In the genomic region with DNA sequence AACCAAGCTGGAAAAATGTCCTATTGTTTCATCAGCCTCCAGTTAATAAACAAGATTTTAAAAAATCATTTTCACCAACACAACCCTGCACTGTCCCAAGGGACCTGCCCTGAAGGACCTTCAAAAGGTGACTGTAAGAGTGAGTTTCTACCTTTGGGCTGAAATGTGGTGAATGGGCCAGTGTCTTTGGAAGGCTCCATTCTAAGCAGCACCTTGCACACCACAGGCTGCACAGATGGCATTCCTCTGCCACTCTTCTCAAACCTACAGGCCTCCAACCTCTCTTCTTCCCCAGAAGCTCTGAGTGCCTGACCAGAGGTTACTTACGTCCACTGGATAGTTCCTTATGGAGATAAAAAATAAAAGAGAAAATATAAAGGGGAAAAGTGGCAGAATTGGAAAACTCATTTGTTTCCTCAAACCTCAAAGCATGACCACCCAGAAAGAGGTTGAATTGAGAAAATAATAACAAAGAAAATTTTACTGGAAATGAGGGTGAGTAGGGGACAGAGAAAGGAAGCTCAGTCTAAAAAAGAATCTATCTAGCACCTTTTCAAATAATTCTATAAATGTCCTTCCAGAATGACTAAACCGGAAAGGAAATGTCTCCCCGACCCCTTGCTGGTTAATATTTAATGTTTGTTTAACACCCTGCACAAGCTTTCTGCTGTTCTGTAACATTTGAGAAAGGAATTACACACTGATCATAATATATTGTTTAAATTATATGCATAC, we compare ENCODE assay signal across 15 cellular contexts.
DNase-seq lines count a peak whose midpoint lies in the region; ATAC-seq and TF ChIP-seq lines count a peak whose summit lies in the region.
"Had no signal": no experiment of that assay in that cellular context is flagged by ENCODE, and none has a peak within 500 bp of the region (broad histone marks: within the 10 kb centered on the region; RNA-seq: fewer than 3 reads in every experiment).

No MANE protein-coding gene starts in this region.

- CTCF ChIA-PET in Calu3 (lab: Charles Lee), result interaction anchor here (0.5 to 0.6 kb wide), 2 partner anchors 224 to 1144 kb away, joined by 3 read pairs; no protein-coding TSS in a partner anchor
- CTCF ChIA-PET in activated CD4-positive, alpha-beta memory T cell treated with anti-CD3 and anti-CD28 coated beads, Interleukin-2, amount 10 ng/mL, durations not matched to agents 7 days and 5 days (lab: Charles Lee), result interaction anchor here (0.6 kb wide), 1 partner anchor 118 kb away, joined by 3 read pairs; no protein-coding TSS in a partner anchor

- H3K4me3 Mint-ChIP-seq in Calu3 (ENCODE audit: low read depth, unreplicated experiment), result no peak overlapping the region
- no peak overlapping the region for H3K4me3 Mint-ChIP-seq in effector memory CD8-positive, alpha-beta T cell
- no peak overlapping the region for H3K4me3 Mint-ChIP-seq in activated CD4-positive, alpha-beta memory T cell treated with anti-CD3 and anti-CD28 coated beads, Interleukin-2, amount 10 ng/mL, durations not matched to agents 7 days and 5 days
- H3K4me3 Mint-ChIP-seq: activated CD8-positive, alpha-beta T cell treated with anti-CD3 and anti-CD28 coated beads, Interleukin-2, amount 10 ng/mL, durations not matched to agents 7 days and 5 days; central memory CD8-positive, alpha-beta T cell; T-helper 17 cell had no signal

- H3K36me3 Mint-ChIP-seq in Calu3 (ENCODE audit: insufficient read depth, unreplicated experiment), result peaks cover 5% of the 10 kb centered on the region
- H3K36me3 Mint-ChIP-seq in effector memory CD8-positive, alpha-beta T cell (ENCODE audit: insufficient read depth), result no peaks in the 10 kb centered on the region
- H3K36me3 Mint-ChIP-seq in activated CD4-positive, alpha-beta memory T cell treated with anti-CD3 and anti-CD28 coated beads, Interleukin-2, amount 10 ng/mL, durations not matched to agents 7 days and 5 days (ENCODE audit: low read depth), result no peaks in the 10 kb centered on the region

- peak; percentile 83 for ATAC-seq in HG02759 (IDR thresholded peaks at IDR 0.05; ENCODE audit: unreplicated experiment)
- peak; percentile 75 for ATAC-seq in HG03460 (IDR thresholded peaks at IDR 0.05; ENCODE audit: unreplicated experiment)
- ATAC-seq in effector memory CD8-positive, alpha-beta T cell (replicated peaks), result no peak
- ATAC-seq: activated CD8-positive, alpha-beta T cell treated with anti-CD3 and anti-CD28 coated beads, Interleukin-2, amount 10 ng/mL, durations not matched to agents 7 days and 5 days; T-helper 17 cell had no signal

- POLR2A ChIA-PET in activated CD4-positive, alpha-beta memory T cell treated with anti-CD3 and anti-CD28 coated beads, Interleukin-2, amount 10 ng/mL, durations not matched to agents 7 days and 5 days (lab: Charles Lee), result no interaction called here

- TF ChIP-seq CTCF in Calu3 (IDR thresholded peaks at IDR 0.05; ENCODE audit: unreplicated experiment), result no peak

- BruUV-seq in Calu3 (replicated peaks; lab: Mats Ljungman, UMichigan), result no TSS peak

- no peak for DNase-seq in Calu3
- DNase-seq in GM19238 (ENCODE audit: insufficient read length, low spot score), result peak; percentile 8
- DNase-seq in activated gamma-delta T cell (lab: John Stamatoyannopoulos, UW), result no peak
- no peak for DNase-seq in effector memory CD8-positive, alpha-beta T cell
- DNase-seq in D341Med (ENCODE audit: low spot score), result no peak
- no peak for DNase-seq in activated CD4-positive, alpha-beta memory T cell treated with anti-CD3 and anti-CD28 coated beads, Interleukin-2, amount 10 ng/mL, durations not matched to agents 7 days and 5 days
- DNase-seq: activated CD8-positive, alpha-beta T cell treated with anti-CD3 and anti-CD28 coated beads, Interleukin-2, amount 10 ng/mL, durations not matched to agents 7 days and 5 days; activated naive CD4-positive, alpha-beta T cell treated with Interleukin-2 at 50 U/mL for 16 hours; DND-41; NCI-H2171; ovary; T-helper 17 cell had no signal

- peak overlapping the region; percentile 79 for H3K27ac Mint-ChIP-seq in Calu3 (ENCODE audit: unreplicated experiment)
- no peak overlapping the region for H3K27ac Mint-ChIP-seq in effector memory CD8-positive, alpha-beta T cell
- no peak overlapping the region for H3K27ac Mint-ChIP-seq in activated CD4-positive, alpha-beta memory T cell treated with anti-CD3 and anti-CD28 coated beads, Interleukin-2, amount 10 ng/mL, durations not matched to agents 7 days and 5 days
- H3K27ac Mint-ChIP-seq: activated CD8-positive, alpha-beta T cell treated with anti-CD3 and anti-CD28 coated beads, Interleukin-2, amount 10 ng/mL, durations not matched to agents 7 days and 5 days; T-helper 17 cell had no signal

- H3K9me3 Mint-ChIP-seq in Calu3 (ENCODE audit: low read depth, unreplicated experiment), result no peaks in the 10 kb centered on the region
- H3K9me3 Mint-ChIP-seq in effector memory CD8-positive, alpha-beta T cell, result no peaks in the 10 kb centered on the region
- no peaks in the 10 kb centered on the region for H3K9me3 Mint-ChIP-seq in activated CD4-positive, alpha-beta memory T cell treated with anti-CD3 and anti-CD28 coated beads, Interleukin-2, amount 10 ng/mL, durations not matched to agents 7 days and 5 days
- H3K9me3 Mint-ChIP-seq: central memory CD8-positive, alpha-beta T cell had no signal

- peaks cover 28% of the 10 kb centered on the region for H3K4me1 Mint-ChIP-seq in Calu3 (ENCODE audit: low read depth, unreplicated experiment)
- H3K4me1 Mint-ChIP-seq in effector memory CD8-positive, alpha-beta T cell (ENCODE audit: low read depth in 2 of 2), result no peaks in the 10 kb centered on the region
- H3K4me1 Mint-ChIP-seq in activated CD4-positive, alpha-beta memory T cell treated with anti-CD3 and anti-CD28 coated beads, Interleukin-2, amount 10 ng/mL, durations not matched to agents 7 days and 5 days, result no peaks in the 10 kb centered on the region
- H3K4me1 Mint-ChIP-seq: central memory CD8-positive, alpha-beta T cell; T-helper 17 cell had no signal

- intact Hi-C loops in Calu3 (cut with micrococcal nuclease; ENCODE audit: unreplicated experiment), result no loop called here

- no peaks in the 10 kb centered on the region for H3K27me3 Mint-ChIP-seq in Calu3 (ENCODE audit: unreplicated experiment)
- H3K27me3 Mint-ChIP-seq in effector memory CD8-positive, alpha-beta T cell, result peaks cover 25 to 35% of the 10 kb centered on the region in 2 donors
- H3K27me3 Mint-ChIP-seq in activated CD4-positive, alpha-beta memory T cell treated with anti-CD3 and anti-CD28 coated beads, Interleukin-2, amount 10 ng/mL, durations not matched to agents 7 days and 5 days, result peaks cover 11% of the 10 kb centered on the region
